Comparison of ENCODE assay signal across 1 cellular context in genomic region chr21:14864211-14865021, GRCh38.
TF ChIP-seq lines count a peak whose summit lies in the region.

No MANE protein-coding gene starts in this region.

TF ChIP-seq in K562, 482 proteins besides CTCF, POLR2A, EP300 and RAD21 (continued from another document):
- TF ChIP-seq ARID3A (IDR thresholded peaks at IDR 0.05; ENCODE audit: borderline replicate concordance, low read depth, low read length) (0 out of 2 replicates have a peak, but pooled peaks have one; percentile 49), JUND (IDR thresholded peaks at IDR 0.05; ENCODE audit: borderline replicate concordance, low read depth, low read length) (0 out of 2 replicates have a peak, but pooled peaks have one; percentile 5), JUND (tag; IDR thresholded peaks at IDR 0.05; ENCODE audit: borderline replicate concordance, low read depth, low read length) (no peak; the same call in 2 of the 3 replicates), ZNF655 (CRISPR knock-in tag; IDR thresholded peaks at IDR 0.05) (no peak), DEAF1 (CRISPR knock-in tag; IDR thresholded peaks at IDR 0.05) (0 out of 2 replicates have a peak, but pooled peaks have one; percentile 25), CEBPZ (IDR thresholded peaks at IDR 0.05; ENCODE audit: borderline replicate concordance, low read depth, low read length) (no peak), THAP7 (CRISPR knock-in tag; IDR thresholded peaks at IDR 0.05) (no peak)
